10 cellular contexts compared by ENCODE assay signal in the genomic region with DNA sequence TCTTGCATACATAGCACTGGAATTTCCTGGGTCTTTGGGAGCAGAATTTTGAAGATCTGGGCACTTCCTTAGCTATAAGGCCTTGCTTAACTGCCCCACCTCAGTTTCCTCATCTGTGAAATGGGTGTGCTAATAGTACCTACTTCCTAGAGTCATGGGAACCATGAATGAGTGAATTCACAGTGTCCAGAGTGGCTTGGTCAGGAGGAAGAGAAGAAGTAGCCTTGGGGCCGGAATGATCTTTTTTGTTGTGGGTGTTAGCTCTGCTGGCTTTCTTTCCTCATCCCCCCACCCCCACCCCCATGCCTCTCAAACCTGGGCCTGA. TPM values are rescaled to one million over a fixed set of nuclear protein-coding genes. Genes with fewer than 3 reads are reported as not detected.
DNase-seq lines count a peak whose midpoint lies in the region; ATAC-seq, FAIRE-seq and TF ChIP-seq lines count a peak whose summit lies in the region.
"Had no signal": no experiment of that assay in that cellular context is flagged by ENCODE, and none has a peak within 500 bp of the region (broad histone marks: within the 10 kb centered on the region; RNA-seq: fewer than 3 reads in every experiment).

No MANE protein-coding gene starts in this region.

- H3K4me1 Mint-ChIP-seq in astrocyte (ENCODE audit: low read depth, unreplicated experiment), result peaks cover 37% of the 10 kb centered on the region

- no peak for FAIRE-seq in astrocyte (lab: Jason Lieb, UNC)
- FAIRE-seq: endometrium, TTC549 had no signal

- no peak overlapping the region for H2AFZ ChIP-seq in astrocyte (ENCODE audit: low read depth, low read length)

- H3K4me3 ChIP-seq in AG09309 (ENCODE audit: control insufficient read depth, low read depth, low read length), result peak overlapping the region; percentile 66
- peak overlapping the region; percentile 90 for H3K4me3 ChIP-seq in astrocyte (ENCODE audit: insufficient read depth, low read depth, low read length)
- peak overlapping the region; percentile 66 to 96 for H3K4me3 ChIP-seq in muscle layer of duodenum (ENCODE audit: low read depth in 1 of 2, low read length in 2 of 2)

- ATAC-seq in HG03442 (IDR thresholded peaks at IDR 0.05; ENCODE audit: unreplicated experiment) (no peak), HG02981 (IDR thresholded peaks at IDR 0.05; ENCODE audit: unreplicated experiment) (no peak)

- peaks cover 73% of the 10 kb centered on the region for H3K79me2 ChIP-seq in astrocyte (ENCODE audit: insufficient read depth, low read length)

- H3K4me2 ChIP-seq in astrocyte (ENCODE audit: low read length), result peak overlapping the region; percentile 93

- H3K27ac Mint-ChIP-seq in astrocyte (ENCODE audit: unreplicated experiment), result no peak overlapping the region

- H3K36me3 Mint-ChIP-seq in astrocyte (ENCODE audit: low read depth, unreplicated experiment), result peaks cover 1% of the 10 kb centered on the region

- H3K36me3 ChIP-seq in astrocyte (ENCODE audit: insufficient read depth, low read length), result no peaks in the 10 kb centered on the region
- peaks cover 0 to 8% of the 10 kb centered on the region in 2 donors for H3K36me3 ChIP-seq in muscle layer of duodenum (ENCODE audit: control insufficient read depth in 1 of 2, insufficient read depth in 2 of 2, low read length in 2 of 2)

- H3K9me3 ChIP-seq in astrocyte (ENCODE audit: insufficient read depth, low read depth, low read length) (no peaks in the 10 kb centered on the region), muscle layer of duodenum (ENCODE audit: control insufficient read depth in 1 of 2, low read length in 2 of 2) (no peaks in the 10 kb centered on the region)

- H3K27me3 ChIP-seq in astrocyte (ENCODE audit: insufficient read depth, low read length), result no peaks in the 10 kb centered on the region
- H3K27me3 ChIP-seq in muscle layer of duodenum (ENCODE audit: low read depth, low read length), result no peaks in the 10 kb centered on the region

- H3K9me3 Mint-ChIP-seq in astrocyte (ENCODE audit: unreplicated experiment), result no peaks in the 10 kb centered on the region

- H4K20me1 ChIP-seq in astrocyte (ENCODE audit: insufficient read depth, low read length), result peaks cover 26% of the 10 kb centered on the region

- DNase-seq in AG09309 (ENCODE audit: low read depth) (no peak), HCEC 1CT (peak; percentile 18), astrocyte (ENCODE audit: low read depth) (no peak), SHP77 treated with DMSO at 0.1 percent for 48 hours (lab: John Stamatoyannopoulos, UW) (no peak), NCI-H2107 treated with DMSO at 0.1 percent for 48 hours (lab: John Stamatoyannopoulos, UW; ENCODE audit: unreplicated experiment) (no peak)

- no peak overlapping the region for H3K27ac ChIP-seq in astrocyte (ENCODE audit: low read depth, low read length)
- peak overlapping the region; percentile 65 for H3K27ac ChIP-seq in muscle layer of duodenum (ENCODE audit: low read length)

- TF ChIP-seq CTCF in AG09309 (IDR thresholded peaks at IDR 0.05; ENCODE audit: control insufficient read depth, insufficient read depth, low read depth, low read length, missing control alignments), result no peak
- no peak for TF ChIP-seq CTCF in astrocyte (IDR thresholded peaks at IDR 0.05; ENCODE audit: insufficient read depth, low read depth, low read length)

- no peaks in the 10 kb centered on the region for H3K27me3 Mint-ChIP-seq in astrocyte (ENCODE audit: low read depth, unreplicated experiment)

- peak overlapping the region; percentile 93 for H3K4me3 Mint-ChIP-seq in astrocyte (ENCODE audit: unreplicated experiment)

- peaks cover 68% of the 10 kb centered on the region for H3K4me1 ChIP-seq in astrocyte (ENCODE audit: insufficient read depth, low read length)
- H3K4me1 ChIP-seq in muscle layer of duodenum (ENCODE audit: control insufficient read depth in 1 of 2, insufficient read depth in 2 of 2, low read length in 2 of 2), result peaks cover 22 to 74% of the 10 kb centered on the region in 2 donors

- peak overlapping the region; percentile 91 for H3K9ac ChIP-seq in astrocyte (ENCODE audit: low read length)

RNA-seq across cellular contexts. Expression of a gene that starts 2.4 kb away (rescaled TPM):
- total RNA-seq in astrocyte, result 23.6 and 26.1 TPM in 2 replicates

RNA-seq across cellular contexts. Expression of a gene that starts 39.2 kb away (rescaled TPM):
- total RNA-seq in astrocyte, result 14.3 and 14.9 TPM in 2 replicates
